Comparison of ENCODE assay signal across 1 cellular context in the genomic region with DNA sequence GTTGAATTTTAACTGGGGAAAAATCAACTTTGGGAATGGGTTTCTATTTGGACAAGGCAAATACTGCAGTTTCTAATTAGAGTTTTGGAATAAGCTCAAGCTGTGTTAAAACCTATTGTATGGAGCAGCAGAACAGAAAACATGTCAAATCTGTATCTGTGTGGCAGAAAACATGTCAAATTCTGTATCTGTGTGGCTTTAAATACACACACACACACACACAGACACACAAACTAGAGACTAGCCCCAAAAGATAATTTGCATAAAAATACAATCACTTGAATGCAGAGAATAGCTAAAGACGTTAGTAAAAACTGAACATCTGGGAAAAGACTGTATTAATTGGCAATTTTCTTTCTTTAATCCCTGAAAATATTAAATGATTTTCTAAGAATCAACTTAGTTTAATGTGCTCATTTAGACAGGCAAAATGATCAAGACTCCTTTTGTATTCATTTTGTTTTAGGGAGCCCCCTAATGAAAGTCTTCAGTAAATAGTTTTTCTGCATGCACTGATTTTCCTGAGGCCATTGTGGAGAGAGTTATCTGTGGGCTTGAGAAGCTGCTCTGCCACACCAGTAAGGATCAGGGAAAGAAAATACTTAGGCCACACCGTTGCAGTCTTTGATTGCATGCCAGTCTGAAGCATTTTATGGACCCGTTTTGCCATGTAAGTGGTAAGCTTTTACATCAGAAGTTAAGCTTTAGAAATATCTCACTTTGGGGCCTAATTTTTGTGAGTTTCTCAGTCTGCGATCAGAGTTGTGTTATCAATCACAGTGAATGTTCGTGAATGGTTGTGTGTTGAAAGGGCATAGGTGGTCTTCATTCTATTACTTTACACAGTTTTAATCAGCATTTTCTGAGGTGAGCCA.
TF ChIP-seq lines count a peak whose summit lies in the region.

No MANE protein-coding gene starts in this region.

TF ChIP-seq in HepG2, 621 proteins besides CTCF, POLR2A, EP300 and RAD21 (continued from another document and continues in another):
- no peak; the same call in 1 of the 2 replicates for TF ChIP-seq MED1 (CRISPR knock-in tag; IDR thresholded peaks at IDR 0.05)
- no peak for TF ChIP-seq MAFF (IDR thresholded peaks at IDR 0.05; ENCODE audit: low read depth, low read length)
- no peak for TF ChIP-seq ZNF367 (CRISPR knock-in tag; IDR thresholded peaks at IDR 0.05; ENCODE audit: borderline replicate concordance)
- TF ChIP-seq, protein P1, sequence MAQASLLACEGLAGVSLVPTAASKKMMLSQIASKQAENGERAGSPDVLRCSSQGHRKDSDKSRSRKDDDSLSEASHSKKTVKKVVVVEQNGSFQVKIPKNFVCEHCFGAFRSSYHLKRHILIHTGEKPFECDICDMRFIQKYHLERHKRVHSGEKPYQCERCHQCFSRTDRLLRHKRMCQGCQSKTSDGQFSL (CRISPR knock-in tag; IDR thresholded peaks at IDR 0.05): no peak
- TF ChIP-seq, protein P2, sequence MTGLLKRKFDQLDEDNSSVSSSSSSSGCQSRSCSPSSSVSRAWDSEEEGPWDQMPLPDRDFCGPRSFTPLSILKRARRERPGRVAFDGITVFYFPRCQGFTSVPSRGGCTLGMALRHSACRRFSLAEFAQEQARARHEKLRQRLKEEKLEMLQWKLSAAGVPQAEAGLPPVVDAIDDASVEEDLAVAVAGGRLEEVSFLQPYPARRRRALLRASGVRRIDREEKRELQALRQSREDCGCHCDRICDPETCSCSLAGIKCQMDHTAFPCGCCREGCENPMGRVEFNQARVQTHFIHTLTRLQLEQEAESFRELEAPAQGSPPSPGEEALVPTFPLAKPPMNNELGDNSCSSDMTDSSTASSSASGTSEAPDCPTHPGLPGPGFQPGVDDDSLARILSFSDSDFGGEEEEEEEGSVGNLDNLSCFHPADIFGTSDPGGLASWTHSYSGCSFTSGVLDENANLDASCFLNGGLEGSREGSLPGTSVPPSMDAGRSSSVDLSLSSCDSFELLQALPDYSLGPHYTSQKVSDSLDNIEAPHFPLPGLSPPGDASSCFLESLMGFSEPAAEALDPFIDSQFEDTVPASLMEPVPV (CRISPR knock-in tag; IDR thresholded peaks at IDR 0.05): no peak
- TF ChIP-seq ZNF629 (CRISPR knock-in tag; conservative IDR thresholded peaks at IDR 0.05): no peak
- TF ChIP-seq ZFY (CRISPR knock-in tag; IDR thresholded peaks at IDR 0.05): 0 out of 2 replicates have a peak, but pooled peaks have one; percentile 14
- no peak for TF ChIP-seq HNRNPL (IDR thresholded peaks at IDR 0.05; ENCODE audit: low read depth, low read length)
- no peak for TF ChIP-seq ADNP (CRISPR knock-in tag; IDR thresholded peaks at IDR 0.05)
- no peak for TF ChIP-seq ZNF550 (CRISPR knock-in tag; IDR thresholded peaks at IDR 0.05; ENCODE audit: borderline replicate concordance)
- TF ChIP-seq POLR2G (IDR thresholded peaks at IDR 0.05; ENCODE audit: low read depth, low read length): peak; percentile 32; the same call in 1 of the 2 replicates
- TF ChIP-seq ZNF251 (CRISPR knock-in tag; IDR thresholded peaks at IDR 0.05): no peak
- TF ChIP-seq, protein P3, sequence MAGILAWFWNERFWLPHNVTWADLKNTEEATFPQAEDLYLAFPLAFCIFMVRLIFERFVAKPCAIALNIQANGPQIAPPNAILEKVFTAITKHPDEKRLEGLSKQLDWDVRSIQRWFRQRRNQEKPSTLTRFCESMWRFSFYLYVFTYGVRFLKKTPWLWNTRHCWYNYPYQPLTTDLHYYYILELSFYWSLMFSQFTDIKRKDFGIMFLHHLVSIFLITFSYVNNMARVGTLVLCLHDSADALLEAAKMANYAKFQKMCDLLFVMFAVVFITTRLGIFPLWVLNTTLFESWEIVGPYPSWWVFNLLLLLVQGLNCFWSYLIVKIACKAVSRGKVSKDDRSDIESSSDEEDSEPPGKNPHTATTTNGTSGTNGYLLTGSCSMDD (CRISPR knock-in tag; IDR thresholded peaks at IDR 0.05): no peak
- TF ChIP-seq ZNF274 (CRISPR knock-in tag; IDR thresholded peaks at IDR 0.05): no peak
- TF ChIP-seq, protein P4, sequence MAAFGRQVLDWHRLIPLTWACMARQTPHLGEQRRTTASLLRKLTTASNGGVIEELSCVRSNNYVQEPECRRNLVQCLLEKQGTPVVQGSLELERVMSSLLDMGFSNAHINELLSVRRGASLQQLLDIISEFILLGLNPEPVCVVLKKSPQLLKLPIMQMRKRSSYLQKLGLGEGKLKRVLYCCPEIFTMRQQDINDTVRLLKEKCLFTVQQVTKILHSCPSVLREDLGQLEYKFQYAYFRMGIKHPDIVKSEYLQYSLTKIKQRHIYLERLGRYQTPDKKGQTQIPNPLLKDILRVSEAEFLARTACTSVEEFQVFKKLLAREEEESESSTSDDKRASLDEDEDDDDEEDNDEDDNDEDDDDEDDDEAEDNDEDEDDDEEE (CRISPR knock-in tag; IDR thresholded peaks at IDR 0.05): no peak
- no peak for TF ChIP-seq RELA (CRISPR knock-in tag; IDR thresholded peaks at IDR 0.05)
- TF ChIP-seq, protein P5, sequence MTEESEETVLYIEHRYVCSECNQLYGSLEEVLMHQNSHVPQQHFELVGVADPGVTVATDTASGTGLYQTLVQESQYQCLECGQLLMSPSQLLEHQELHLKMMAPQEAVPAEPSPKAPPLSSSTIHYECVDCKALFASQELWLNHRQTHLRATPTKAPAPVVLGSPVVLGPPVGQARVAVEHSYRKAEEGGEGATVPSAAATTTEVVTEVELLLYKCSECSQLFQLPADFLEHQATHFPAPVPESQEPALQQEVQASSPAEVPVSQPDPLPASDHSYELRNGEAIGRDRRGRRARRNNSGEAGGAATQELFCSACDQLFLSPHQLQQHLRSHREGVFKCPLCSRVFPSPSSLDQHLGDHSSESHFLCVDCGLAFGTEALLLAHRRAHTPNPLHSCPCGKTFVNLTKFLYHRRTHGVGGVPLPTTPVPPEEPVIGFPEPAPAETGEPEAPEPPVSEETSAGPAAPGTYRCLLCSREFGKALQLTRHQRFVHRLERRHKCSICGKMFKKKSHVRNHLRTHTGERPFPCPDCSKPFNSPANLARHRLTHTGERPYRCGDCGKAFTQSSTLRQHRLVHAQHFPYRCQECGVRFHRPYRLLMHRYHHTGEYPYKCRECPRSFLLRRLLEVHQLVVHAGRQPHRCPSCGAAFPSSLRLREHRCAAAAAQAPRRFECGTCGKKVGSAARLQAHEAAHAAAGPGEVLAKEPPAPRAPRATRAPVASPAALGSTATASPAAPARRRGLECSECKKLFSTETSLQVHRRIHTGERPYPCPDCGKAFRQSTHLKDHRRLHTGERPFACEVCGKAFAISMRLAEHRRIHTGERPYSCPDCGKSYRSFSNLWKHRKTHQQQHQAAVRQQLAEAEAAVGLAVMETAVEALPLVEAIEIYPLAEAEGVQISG (CRISPR knock-in tag; IDR thresholded peaks at IDR 0.05): no peak
- TF ChIP-seq ZNF136 (CRISPR knock-in tag; IDR thresholded peaks at IDR 0.05; ENCODE audit: low read depth): no peak
- TF ChIP-seq ZNF20 (CRISPR knock-in tag; IDR thresholded peaks at IDR 0.05): 0 out of 2 replicates have a peak, but pooled peaks have one; percentile 50
- no peak for TF ChIP-seq CHD2 (IDR thresholded peaks at IDR 0.05; ENCODE audit: low read depth, low read length)
- TF ChIP-seq FOXJ3 (CRISPR knock-in tag; IDR thresholded peaks at IDR 0.05; ENCODE audit: borderline replicate concordance): no peak
- no peak for TF ChIP-seq CEBPB (IDR thresholded peaks at IDR 0.05; ENCODE audit: borderline replicate concordance, low read depth, low read length)
- no peak for TF ChIP-seq ZNF121 (CRISPR knock-in tag; IDR thresholded peaks at IDR 0.05)
- no peak for TF ChIP-seq SALL1 (CRISPR knock-in tag; IDR thresholded peaks at IDR 0.05)
- no peak for TF ChIP-seq RCOR2 (CRISPR knock-in tag; IDR thresholded peaks at IDR 0.05)
- TF ChIP-seq ZNF292 (CRISPR knock-in tag; IDR thresholded peaks at IDR 0.05; ENCODE audit: borderline replicate concordance, low read depth): no peak
- TF ChIP-seq BCL6 (CRISPR knock-in tag; IDR thresholded peaks at IDR 0.05): 0 out of 2 replicates have a peak, but pooled peaks have one; percentile 10
- no peak for TF ChIP-seq ZSCAN21 (CRISPR knock-in tag; IDR thresholded peaks at IDR 0.05; ENCODE audit: borderline replicate concordance)
- TF ChIP-seq NCOA2 (CRISPR knock-in tag; IDR thresholded peaks at IDR 0.05): 0 out of 2 replicates have a peak, but pooled peaks have one; percentile 21
- no peak for TF ChIP-seq ZNF589 (CRISPR knock-in tag; conservative IDR thresholded peaks at IDR 0.05)
- TF ChIP-seq, protein P6, sequence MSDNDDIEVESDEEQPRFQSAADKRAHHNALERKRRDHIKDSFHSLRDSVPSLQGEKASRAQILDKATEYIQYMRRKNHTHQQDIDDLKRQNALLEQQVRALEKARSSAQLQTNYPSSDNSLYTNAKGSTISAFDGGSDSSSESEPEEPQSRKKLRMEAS (IDR thresholded peaks at IDR 0.05): no peak
- TF ChIP-seq, protein P7, sequence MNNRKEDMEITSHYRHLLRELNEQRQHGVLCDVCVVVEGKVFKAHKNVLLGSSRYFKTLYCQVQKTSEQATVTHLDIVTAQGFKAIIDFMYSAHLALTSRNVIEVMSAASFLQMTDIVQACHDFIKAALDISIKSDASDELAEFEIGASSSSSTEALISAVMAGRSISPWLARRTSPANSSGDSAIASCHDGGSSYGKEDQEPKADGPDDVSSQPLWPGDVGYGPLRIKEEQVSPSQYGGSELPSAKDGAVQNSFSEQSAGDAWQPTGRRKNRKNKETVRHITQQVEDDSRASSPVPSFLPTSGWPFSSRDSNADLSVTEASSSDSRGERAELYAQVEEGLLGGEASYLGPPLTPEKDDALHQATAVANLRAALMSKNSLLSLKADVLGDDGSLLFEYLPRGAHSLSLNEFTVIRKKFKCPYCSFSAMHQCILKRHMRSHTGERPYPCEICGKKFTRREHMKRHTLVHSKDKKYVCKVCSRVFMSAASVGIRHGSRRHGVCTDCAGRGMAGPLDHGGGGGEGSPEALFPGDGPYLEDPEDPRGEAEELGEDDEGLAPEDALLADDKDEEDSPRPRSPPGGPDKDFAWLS (CRISPR knock-in tag; IDR thresholded peaks at IDR 0.05; ENCODE audit: borderline replicate concordance): no peak
- TF ChIP-seq, protein P8, sequence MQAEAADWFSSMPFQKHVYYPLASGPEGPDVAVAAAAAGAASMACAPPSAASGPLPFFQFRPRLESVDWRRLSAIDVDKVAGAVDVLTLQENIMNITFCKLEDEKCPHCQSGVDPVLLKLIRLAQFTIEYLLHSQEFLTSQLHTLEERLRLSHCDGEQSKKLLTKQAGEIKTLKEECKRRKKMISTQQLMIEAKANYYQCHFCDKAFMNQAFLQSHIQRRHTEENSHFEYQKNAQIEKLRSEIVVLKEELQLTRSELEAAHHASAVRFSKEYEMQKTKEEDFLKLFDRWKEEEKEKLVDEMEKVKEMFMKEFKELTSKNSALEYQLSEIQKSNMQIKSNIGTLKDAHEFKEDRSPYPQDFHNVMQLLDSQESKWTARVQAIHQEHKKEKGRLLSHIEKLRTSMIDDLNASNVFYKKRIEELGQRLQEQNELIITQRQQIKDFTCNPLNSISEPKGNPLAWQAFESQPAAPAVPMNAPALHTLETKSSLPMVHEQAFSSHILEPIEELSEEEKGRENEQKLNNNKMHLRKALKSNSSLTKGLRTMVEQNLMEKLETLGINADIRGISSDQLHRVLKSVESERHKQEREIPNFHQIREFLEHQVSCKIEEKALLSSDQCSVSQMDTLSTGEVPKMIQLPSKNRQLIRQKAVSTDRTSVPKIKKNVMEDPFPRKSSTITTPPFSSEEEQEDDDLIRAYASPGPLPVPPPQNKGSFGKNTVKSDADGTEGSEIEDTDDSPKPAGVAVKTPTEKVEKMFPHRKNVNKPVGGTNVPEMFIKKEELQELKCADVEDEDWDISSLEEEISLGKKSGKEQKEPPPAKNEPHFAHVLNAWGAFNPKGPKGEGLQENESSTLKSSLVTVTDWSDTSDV (CRISPR knock-in tag; IDR thresholded peaks at IDR 0.05): no peak
- no peak for TF ChIP-seq SRY (CRISPR knock-in tag; IDR thresholded peaks at IDR 0.05)
- no peak for TF ChIP-seq SP4 (CRISPR knock-in tag; IDR thresholded peaks at IDR 0.05)
- TF ChIP-seq, protein P9, sequence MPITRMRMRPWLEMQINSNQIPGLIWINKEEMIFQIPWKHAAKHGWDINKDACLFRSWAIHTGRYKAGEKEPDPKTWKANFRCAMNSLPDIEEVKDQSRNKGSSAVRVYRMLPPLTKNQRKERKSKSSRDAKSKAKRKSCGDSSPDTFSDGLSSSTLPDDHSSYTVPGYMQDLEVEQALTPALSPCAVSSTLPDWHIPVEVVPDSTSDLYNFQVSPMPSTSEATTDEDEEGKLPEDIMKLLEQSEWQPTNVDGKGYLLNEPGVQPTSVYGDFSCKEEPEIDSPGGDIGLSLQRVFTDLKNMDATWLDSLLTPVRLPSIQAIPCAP (CRISPR knock-in tag; IDR thresholded peaks at IDR 0.05; ENCODE audit: low read depth): no peak
- no peak for TF ChIP-seq JUND (CRISPR knock-in tag; IDR thresholded peaks at IDR 0.05)
- TF ChIP-seq CBX5 (CRISPR knock-in tag; IDR thresholded peaks at IDR 0.05; ENCODE audit: borderline replicate concordance): no peak
- TF ChIP-seq, protein P10, sequence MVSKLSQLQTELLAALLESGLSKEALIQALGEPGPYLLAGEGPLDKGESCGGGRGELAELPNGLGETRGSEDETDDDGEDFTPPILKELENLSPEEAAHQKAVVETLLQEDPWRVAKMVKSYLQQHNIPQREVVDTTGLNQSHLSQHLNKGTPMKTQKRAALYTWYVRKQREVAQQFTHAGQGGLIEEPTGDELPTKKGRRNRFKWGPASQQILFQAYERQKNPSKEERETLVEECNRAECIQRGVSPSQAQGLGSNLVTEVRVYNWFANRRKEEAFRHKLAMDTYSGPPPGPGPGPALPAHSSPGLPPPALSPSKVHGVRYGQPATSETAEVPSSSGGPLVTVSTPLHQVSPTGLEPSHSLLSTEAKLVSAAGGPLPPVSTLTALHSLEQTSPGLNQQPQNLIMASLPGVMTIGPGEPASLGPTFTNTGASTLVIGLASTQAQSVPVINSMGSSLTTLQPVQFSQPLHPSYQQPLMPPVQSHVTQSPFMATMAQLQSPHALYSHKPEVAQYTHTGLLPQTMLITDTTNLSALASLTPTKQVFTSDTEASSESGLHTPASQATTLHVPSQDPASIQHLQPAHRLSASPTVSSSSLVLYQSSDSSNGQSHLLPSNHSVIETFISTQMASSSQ (IDR thresholded peaks at IDR 0.05; ENCODE audit: low read depth): no peak
- TF ChIP-seq, protein P10 (CRISPR knock-in tag; IDR thresholded peaks at IDR 0.05; ENCODE audit: borderline replicate concordance): no peak
- no peak for TF ChIP-seq ZSCAN29 (CRISPR knock-in tag; conservative IDR thresholded peaks at IDR 0.05)
- no peak for TF ChIP-seq NRL (CRISPR knock-in tag; IDR thresholded peaks at IDR 0.05; ENCODE audit: borderline replicate concordance)
- TF ChIP-seq ZNF256 (CRISPR knock-in tag; conservative IDR thresholded peaks at IDR 0.05): no peak
